12 cellular contexts compared by ENCODE assay signal in the genomic region with DNA sequence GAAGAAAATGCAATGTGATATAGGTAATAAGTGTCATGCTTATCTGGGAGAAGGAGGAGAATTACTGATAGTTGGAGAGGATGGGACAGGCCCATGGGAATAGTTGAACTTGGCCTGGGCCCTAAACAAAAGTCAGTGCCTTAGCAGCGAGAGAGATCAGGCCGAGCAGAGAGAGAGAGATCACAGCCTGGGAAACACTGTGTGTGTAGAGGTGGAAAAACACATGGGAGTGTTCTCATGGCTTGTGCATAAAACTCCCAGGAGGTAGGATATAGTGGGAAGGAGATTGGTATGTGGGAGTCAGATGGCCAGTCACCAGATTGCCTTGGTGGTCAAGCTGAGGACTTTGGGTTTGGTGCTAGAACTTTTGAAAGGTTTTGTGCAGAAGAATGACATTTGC. TPM values are rescaled to one million over a fixed set of nuclear protein-coding genes. Genes with fewer than 3 reads are reported as not detected.
DNase-seq lines count a peak whose midpoint lies in the region; ATAC-seq and TF ChIP-seq lines count a peak whose summit lies in the region.
"Had no signal": no experiment of that assay in that cellular context is flagged by ENCODE, and none has a peak within 500 bp of the region (broad histone marks: within the 10 kb centered on the region; RNA-seq: fewer than 3 reads in every experiment).

No MANE protein-coding gene starts in this region.

- H2AFZ ChIP-seq in GM23248 (no peak overlapping the region), osteoblast (ENCODE audit: low read length) (no peak overlapping the region)

- ATAC-seq in WTC11 = no peak
- no peak for ATAC-seq in heart right ventricle

- H3K27ac Mint-ChIP-seq in WTC11 = 0 out of 2 replicates have a peak overlapping the region, but pooled peaks have one; percentile 27

- H3K9me3 ChIP-seq in GM23248 (ENCODE audit: low read depth) = no peaks in the 10 kb centered on the region
- no peaks in the 10 kb centered on the region for H3K9me3 ChIP-seq in osteoblast (ENCODE audit: low read depth, low read length)
- no peaks in the 10 kb centered on the region for H3K9me3 ChIP-seq in heart right ventricle
- H3K9me3 ChIP-seq: Caco-2 had no signal

- H3K9me3 Mint-ChIP-seq in WTC11 = 0 out of 2 replicates have a peak, but pooled peaks cover 4% of the 10 kb centered on the region
- H3K9me3 Mint-ChIP-seq: CD8-positive, alpha-beta memory T cell had no signal

- WGBS in GM23248 (ENCODE audit: low coverage in 1 of 2, low lambda C conversion rate in 2 of 2, missing lambda C conversion rate in 2 of 2), 2 experiments = 88 to 97% methylated on average over 2 of the region's 2 CpGs
- 77 to 100% methylated on average over 2 of the region's 2 CpGs for WGBS in heart right ventricle, 2 donors

- H3K27me3 Mint-ChIP-seq in WTC11 (ENCODE audit: low read depth) = no peaks in the 10 kb centered on the region
- H3K27me3 Mint-ChIP-seq: CD8-positive, alpha-beta memory T cell had no signal

- no peak for DNase-seq in GM23248
- DNase-seq in WTC11 (ENCODE audit: low spot score) = no peak
- DNase-seq in fibroblast of peridontal ligament (ENCODE audit: extremely low read depth) = peak; percentile 41
- peak; percentile 39 for DNase-seq in osteoblast (ENCODE audit: insufficient read length, low spot score, missing footprints)
- no peak for DNase-seq in ACHN
- DNase-seq in caudate nucleus (lab: John Stamatoyannopoulos, UW) = no peak
- DNase-seq in heart right ventricle = no peak
- DNase-seq: Caco-2; CD8-positive, alpha-beta memory T cell; DND-41; GF-D8 had no signal

- no peak overlapping the region for H3K27ac ChIP-seq in GM23248
- H3K27ac ChIP-seq in osteoblast (ENCODE audit: low read depth, low read length) = no peak overlapping the region
- no peak overlapping the region for H3K27ac ChIP-seq in caudate nucleus (ENCODE audit: low read depth, low read length)
- no peak overlapping the region for H3K27ac ChIP-seq in heart right ventricle

- TF ChIP-seq CTCF in WTC11 (IDR thresholded peaks at IDR 0.05) (no peak), osteoblast (IDR thresholded peaks at IDR 0.05; ENCODE audit: extremely low read depth, low read depth, low read length) (no peak), heart right ventricle (IDR thresholded peaks at IDR 0.05) (no peak)

- H3K4me2 ChIP-seq in GM23248 (ENCODE audit: unreplicated experiment) (peak overlapping the region; percentile 32), osteoblast (ENCODE audit: insufficient read depth, low read length) (no peak overlapping the region)

- no peaks in the 10 kb centered on the region for H3K27me3 ChIP-seq in GM23248 (replicated peaks; ENCODE audit: insufficient read depth)
- no peaks in the 10 kb centered on the region for H3K27me3 ChIP-seq in osteoblast (ENCODE audit: insufficient read depth, low read length)
- no peaks in the 10 kb centered on the region for H3K27me3 ChIP-seq in heart right ventricle

- H3K36me3 ChIP-seq in GM23248 (ENCODE audit: low read depth) = no peaks in the 10 kb centered on the region
- H3K36me3 ChIP-seq in osteoblast (ENCODE audit: insufficient read depth, low read length) = no peaks in the 10 kb centered on the region
- peaks cover 0 to 70% (median 6%) of the 10 kb centered on the region in 9 donors for H3K36me3 ChIP-seq in heart right ventricle

- no peaks in the 10 kb centered on the region for H3K9me2 ChIP-seq in GM23248 (ENCODE audit: insufficient read depth)

- H3K4me3 ChIP-seq in GM23248 = no peak overlapping the region
- no peak overlapping the region for H3K4me3 ChIP-seq in osteoblast (ENCODE audit: insufficient read depth, low read length)
- H3K4me3 ChIP-seq in heart right ventricle = no peak overlapping the region

- POLR2A ChIA-PET in WTC11 (lab: Charles Lee) = no interaction called here

- H3K79me2 ChIP-seq in GM23248 (ENCODE audit: insufficient read depth) (no peaks in the 10 kb centered on the region), osteoblast (ENCODE audit: insufficient read depth, low read length) (no peaks in the 10 kb centered on the region)

- CTCF ChIA-PET in WTC11 (lab: Charles Lee) = no interaction called here

- H3K4me3 Mint-ChIP-seq in WTC11 = no peak overlapping the region
- H3K4me3 Mint-ChIP-seq: CD14-positive monocyte had no signal

- peaks cover 6% of the 10 kb centered on the region for H3F3A ChIP-seq in GM23248 (ENCODE audit: insufficient read depth)

- intact Hi-C loops in heart right ventricle (cut with DNase I) = no loop called here

- peaks cover 38% of the 10 kb centered on the region for H3K4me1 Mint-ChIP-seq in WTC11
- H3K4me1 Mint-ChIP-seq: CD8-positive, alpha-beta memory T cell had no signal

- H3K4me1 ChIP-seq in GM23248 (ENCODE audit: insufficient read depth) = peaks cover 19% of the 10 kb centered on the region
- H3K4me1 ChIP-seq in osteoblast (ENCODE audit: insufficient read depth, low read length) = peaks cover 2% of the 10 kb centered on the region
- H3K4me1 ChIP-seq in heart right ventricle = peaks cover 0 to 4% (median 0%) of the 10 kb centered on the region in 9 donors
- H3K4me1 ChIP-seq: Caco-2 had no signal

- H3K9ac ChIP-seq in GM23248 = no peak overlapping the region

- in situ Hi-C loops in GM23248 (cut with MboI) = no loop called here
- in situ Hi-C loops in ACHN (cut with HindIII; ENCODE audit: low pct_ligation_motif_present, low pct_unique_long_range_greater_than_20kb, low sequenced_read_pairs) = no loop called here

- H4K20me1 ChIP-seq in GM23248 (ENCODE audit: insufficient read depth) (no peaks in the 10 kb centered on the region), osteoblast (ENCODE audit: insufficient read depth, low read length) (no peaks in the 10 kb centered on the region)

- peaks cover 21% of the 10 kb centered on the region for H3K36me3 Mint-ChIP-seq in WTC11

TF ChIP-seq in WTC11, 78 proteins besides CTCF, POLR2A, EP300 and RAD21 (continues in another document):
- TF ChIP-seq ZNF219 (CRISPR knock-in tag; IDR thresholded peaks at IDR 0.05; ENCODE audit: borderline replicate concordance) = no peak
- TF ChIP-seq, protein P1, sequence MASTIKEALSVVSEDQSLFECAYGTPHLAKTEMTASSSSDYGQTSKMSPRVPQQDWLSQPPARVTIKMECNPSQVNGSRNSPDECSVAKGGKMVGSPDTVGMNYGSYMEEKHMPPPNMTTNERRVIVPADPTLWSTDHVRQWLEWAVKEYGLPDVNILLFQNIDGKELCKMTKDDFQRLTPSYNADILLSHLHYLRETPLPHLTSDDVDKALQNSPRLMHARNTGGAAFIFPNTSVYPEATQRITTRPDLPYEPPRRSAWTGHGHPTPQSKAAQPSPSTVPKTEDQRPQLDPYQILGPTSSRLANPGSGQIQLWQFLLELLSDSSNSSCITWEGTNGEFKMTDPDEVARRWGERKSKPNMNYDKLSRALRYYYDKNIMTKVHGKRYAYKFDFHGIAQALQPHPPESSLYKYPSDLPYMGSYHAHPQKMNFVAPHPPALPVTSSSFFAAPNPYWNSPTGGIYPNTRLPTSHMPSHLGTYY (CRISPR knock-in tag; IDR thresholded peaks at IDR 0.05) = no peak
- TF ChIP-seq TEAD1 (CRISPR knock-in tag; IDR thresholded peaks at IDR 0.05) = no peak
- TF ChIP-seq, protein P2, sequence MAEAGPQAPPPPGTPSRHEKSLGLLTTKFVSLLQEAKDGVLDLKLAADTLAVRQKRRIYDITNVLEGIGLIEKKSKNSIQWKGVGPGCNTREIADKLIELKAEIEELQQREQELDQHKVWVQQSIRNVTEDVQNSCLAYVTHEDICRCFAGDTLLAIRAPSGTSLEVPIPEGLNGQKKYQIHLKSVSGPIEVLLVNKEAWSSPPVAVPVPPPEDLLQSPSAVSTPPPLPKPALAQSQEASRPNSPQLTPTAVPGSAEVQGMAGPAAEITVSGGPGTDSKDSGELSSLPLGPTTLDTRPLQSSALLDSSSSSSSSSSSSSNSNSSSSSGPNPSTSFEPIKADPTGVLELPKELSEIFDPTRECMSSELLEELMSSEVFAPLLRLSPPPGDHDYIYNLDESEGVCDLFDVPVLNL (CRISPR knock-in tag; IDR thresholded peaks at IDR 0.05; ENCODE audit: borderline replicate concordance, low read depth) = no peak
- no peak for TF ChIP-seq SMAD4 (CRISPR knock-in tag; IDR thresholded peaks at IDR 0.05)
- no peak for TF ChIP-seq ESRRA (CRISPR knock-in tag; IDR thresholded peaks at IDR 0.05; ENCODE audit: borderline replicate concordance)
- TF ChIP-seq ETV6 (CRISPR knock-in tag; IDR thresholded peaks at IDR 0.05) = no peak
- TF ChIP-seq CDX4 (CRISPR knock-in tag; IDR thresholded peaks at IDR 0.05; ENCODE audit: borderline replicate concordance) = no peak
- no peak for TF ChIP-seq KAT7 (CRISPR knock-in tag; IDR thresholded peaks at IDR 0.05; ENCODE audit: borderline replicate concordance)
- TF ChIP-seq TEAD4 (CRISPR knock-in tag; IDR thresholded peaks at IDR 0.05) = no peak
- TF ChIP-seq E2F5 (CRISPR knock-in tag; IDR thresholded peaks at IDR 0.05) = no peak
- TF ChIP-seq ZNF138 (CRISPR knock-in tag; conservative IDR thresholded peaks at IDR 0.05) = no peak

RNA-seq across cellular contexts. Expression of gene FIG4, which starts 47.6 kb away (rescaled TPM):
- 7.2 and 11.5 TPM in 2 replicates for total RNA-seq in GM23248 (2014; rRNA removed; shearing (Covaris generic))
- polyA plus RNA-seq in GM23248 (2016; fragmentation: Nextera tagmentation; extraction: Ambion mirVana) (8.7 and 8.8 TPM in 2 replicates), heart right ventricle (1 to 10 TPM; 5.1 to 6.7 TPM)
- total RNA-seq in WTC11 (2021) (21.3 to 24.8 TPM (median 24.3 TPM) in 3 replicates), osteoblast (27.1 and 33.9 TPM in 2 replicates), heart right ventricle (10 to 100 TPM in 3 of 10 donors, 1 to 10 TPM in 7; 7.6 to 13.1 (median 9.3) TPM)

RNA-seq across cellular contexts. Expression of gene AK9, which starts 47.7 kb away (rescaled TPM):
- total RNA-seq in GM23248 (2014; rRNA removed; shearing (Covaris generic)) = 2.0 and 7.2 TPM in 2 replicates
- polyA plus RNA-seq in GM23248 (2016; fragmentation: Nextera tagmentation; extraction: Ambion mirVana) (3.6 and 3.7 TPM in 2 replicates), heart right ventricle (10 to 100 TPM in 1 of 2 donors, 1 to 10 TPM in 1; 4.6 to 13.6 TPM)
- total RNA-seq in WTC11 (2021) (3.7 to 4.6 TPM (median 4.3 TPM) in 3 replicates), osteoblast (5.8 and 6.5 TPM in 2 replicates), heart right ventricle (10 to 100 TPM in 7 of 10 donors, 1 to 10 TPM in 3; 6.8 to 17.0 (median 10.9) TPM)

Comparison
In these comparisons a context has a peak if more than half of its experiments do, and no peak if none do; other contexts are left out.
1. DNase-seq: peak in fibroblast of peridontal ligament (single experiment) and osteoblast (single experiment); none in GM23248 (single experiment), WTC11 (single experiment), ACHN (single experiment), caudate nucleus (0 of 61) and heart right ventricle (0 of 2).